ENCODE assay signal across 17 cellular contexts in genomic region chr19:2774083-2774679, GRCh38. TPM values are rescaled to one million over a fixed set of nuclear protein-coding genes. Genes with fewer than 3 reads are reported as not detected.
A peak's percentile ranks its signal among the peaks of the same experiment; 100 is the strongest.
DNase-seq lines count a peak whose midpoint lies in the region; ATAC-seq and TF ChIP-seq lines count a peak whose summit lies in the region.
"Had no signal": no experiment of that assay in that cellular context is flagged by ENCODE, and none has a peak within 500 bp of the region (broad histone marks: within the 10 kb centered on the region; RNA-seq: fewer than 3 reads in every experiment).

No MANE protein-coding gene starts in this region.

- TF ChIP-seq POLR2A in spleen (IDR thresholded peaks at IDR 0.05), result no peak
- no peak for TF ChIP-seq POLR2A in ovary (IDR thresholded peaks at IDR 0.05)

- intact Hi-C loops in activated T-helper 1 cell treated with anti-CD3 and anti-CD28 coated beads, Interleukin-12 subunit alpha, Interleukin-12 subunit beta, Interleukin-2, Interleukin-4 antibody, amounts not matched to agents 30 ng/mL and 10 ng/mL and 1 ng/mL, durations not matched to agents 14 hours and 24 hours and 36 hours (cut with micrococcal nuclease), result no loop called here
- intact Hi-C loops in spleen (cut with DNase I; ENCODE audit: low total_unique reads) (no loop called here), ovary (cut with DNase I) (no loop called here)

- no peak for TF ChIP-seq CTCF in spleen (IDR thresholded peaks at IDR 0.05 in 8 of 11, conservative IDR thresholded peaks at IDR 0.05 in 3 of 11)
- no peak for TF ChIP-seq CTCF in ovary (IDR thresholded peaks at IDR 0.05)

- H3K9ac ChIP-seq in iPS-15b (ENCODE audit: low read depth, low read length), result peak overlapping the region; percentile 37

- H3K27ac ChIP-seq in spleen (peak overlapping the region; percentile 86 to 94 (median 88)), ovary (no peak overlapping the region)
- H3K27ac ChIP-seq: prostate gland had no signal

- no peak overlapping the region for H3K4me3 Mint-ChIP-seq in T-helper 2 cell treated with Interferon-gamma antibody and Interleukin-4, amounts not matched to agents 5 μg/mL and 100 μg/mL, for 36 hours
- no peak overlapping the region for H3K4me3 Mint-ChIP-seq in activated T-helper 1 cell treated with anti-CD3 and anti-CD28 coated beads, Interleukin-12 subunit alpha, Interleukin-12 subunit beta, Interleukin-2, Interleukin-4 antibody, amounts not matched to agents 30 ng/mL and 10 ng/mL and 1 ng/mL, durations not matched to agents 14 hours and 24 hours and 36 hours

- H3K4me1 Mint-ChIP-seq in T-helper 2 cell treated with Interferon-gamma antibody and Interleukin-4, amounts not matched to agents 5 μg/mL and 100 μg/mL, for 36 hours (ENCODE audit: low read depth), result peaks cover 19% of the 10 kb centered on the region
- H3K4me1 Mint-ChIP-seq in activated T-helper 1 cell treated with anti-CD3 and anti-CD28 coated beads, Interleukin-12 subunit alpha, Interleukin-12 subunit beta, Interleukin-2, Interleukin-4 antibody, amounts not matched to agents 30 ng/mL and 10 ng/mL and 1 ng/mL, durations not matched to agents 14 hours and 24 hours and 36 hours (ENCODE audit: low read depth), result peaks cover 24% of the 10 kb centered on the region

- DNase-seq in T-helper 2 cell treated with Interferon-gamma antibody and Interleukin-4, amounts not matched to agents 5 μg/mL and 100 μg/mL, for 36 hours (ENCODE audit: low spot score), result no peak
- no peak for DNase-seq in T-helper 2 cell
- DNase-seq in activated T-helper 1 cell treated with anti-CD3 and anti-CD28 coated beads, Interleukin-12 subunit alpha, Interleukin-12 subunit beta, Interleukin-2, Interleukin-4 antibody, amounts not matched to agents 30 ng/mL and 10 ng/mL and 1 ng/mL, durations not matched to agents 14 hours and 24 hours and 36 hours (ENCODE audit: low spot score), result no peak
- DNase-seq in spleen, result no peak
- no peak for DNase-seq in ovary
- DNase-seq: 8988T; activated CD4-positive, alpha-beta T cell treated with anti-CD3 and anti-CD28 coated beads, Interleukin-2, amount 50 U/mL, for 4 hours; body of pancreas; Caco-2; effector memory CD4-positive, alpha-beta T cell; NCI-H1436 treated with DMSO at 0.1 percent for 48 hours; NCI-H510A treated with DMSO at 0.1 percent for 48 hours had no signal

- H3K36me3 ChIP-seq in iPS-15b (ENCODE audit: control insufficient read depth, insufficient read depth, low read length), result peaks cover 11% of the 10 kb centered on the region
- peaks cover 0 to 55% (median 0%) of the 10 kb centered on the region in 6 donors for H3K36me3 ChIP-seq in spleen
- H3K36me3 ChIP-seq in ovary, result no peaks in the 10 kb centered on the region
- H3K36me3 ChIP-seq: prostate gland had no signal

- no peaks in the 10 kb centered on the region for H3K9me3 Mint-ChIP-seq in T-helper 2 cell treated with Interferon-gamma antibody and Interleukin-4, amounts not matched to agents 5 μg/mL and 100 μg/mL, for 36 hours
- H3K9me3 Mint-ChIP-seq in activated T-helper 1 cell treated with anti-CD3 and anti-CD28 coated beads, Interleukin-12 subunit alpha, Interleukin-12 subunit beta, Interleukin-2, Interleukin-4 antibody, amounts not matched to agents 30 ng/mL and 10 ng/mL and 1 ng/mL, durations not matched to agents 14 hours and 24 hours and 36 hours, result no peaks in the 10 kb centered on the region

- H3K36me3 Mint-ChIP-seq in T-helper 2 cell treated with Interferon-gamma antibody and Interleukin-4, amounts not matched to agents 5 μg/mL and 100 μg/mL, for 36 hours (ENCODE audit: low read depth), result peaks cover 16% of the 10 kb centered on the region
- peaks cover 15% of the 10 kb centered on the region for H3K36me3 Mint-ChIP-seq in activated T-helper 1 cell treated with anti-CD3 and anti-CD28 coated beads, Interleukin-12 subunit alpha, Interleukin-12 subunit beta, Interleukin-2, Interleukin-4 antibody, amounts not matched to agents 30 ng/mL and 10 ng/mL and 1 ng/mL, durations not matched to agents 14 hours and 24 hours and 36 hours (ENCODE audit: low read depth)

- H3K27me3 Mint-ChIP-seq in T-helper 2 cell treated with Interferon-gamma antibody and Interleukin-4, amounts not matched to agents 5 μg/mL and 100 μg/mL, for 36 hours (ENCODE audit: low read depth), result no peaks in the 10 kb centered on the region
- H3K27me3 Mint-ChIP-seq in activated T-helper 1 cell treated with anti-CD3 and anti-CD28 coated beads, Interleukin-12 subunit alpha, Interleukin-12 subunit beta, Interleukin-2, Interleukin-4 antibody, amounts not matched to agents 30 ng/mL and 10 ng/mL and 1 ng/mL, durations not matched to agents 14 hours and 24 hours and 36 hours (ENCODE audit: insufficient read depth), result no peaks in the 10 kb centered on the region

- WGBS in spleen, 5 donors, result 84 to 91% (median 87%) methylated on average over 31 to 32 of the region's 32 CpGs
- 81 to 88% (median 86%) methylated on average over 29 to 32 of the region's 32 CpGs for WGBS in ovary, 3 donors

- no peak for ATAC-seq in GM21737 (IDR thresholded peaks at IDR 0.05; ENCODE audit: unreplicated experiment)
- no peak for ATAC-seq in HG03159 (IDR thresholded peaks at IDR 0.05; ENCODE audit: unreplicated experiment)
- ATAC-seq: body of pancreas had no signal

- H3K9me3 ChIP-seq in iPS-15b (ENCODE audit: control insufficient read depth, insufficient read depth, low read length), result no peaks in the 10 kb centered on the region
- H3K9me3 ChIP-seq in spleen, result no peaks in the 10 kb centered on the region
- no peaks in the 10 kb centered on the region for H3K9me3 ChIP-seq in ovary
- H3K9me3 ChIP-seq: body of pancreas, Caco-2, prostate gland had no signal

- TF ChIP-seq EP300 in ovary (IDR thresholded peaks at IDR 0.05), result no peak

- no peak overlapping the region for H3K4me3 ChIP-seq in iPS-15b (ENCODE audit: low read depth, low read length)
- no peak overlapping the region for H3K4me3 ChIP-seq in spleen
- H3K4me3 ChIP-seq in ovary, result no peak overlapping the region
- H3K4me3 ChIP-seq: body of pancreas, K562, prostate gland had no signal

- no peaks in the 10 kb centered on the region for H3K4me1 ChIP-seq in iPS-15b (ENCODE audit: control insufficient read depth, insufficient read depth, low read length)
- peaks cover 27 to 77% (median 62%) of the 10 kb centered on the region in 6 donors for H3K4me1 ChIP-seq in spleen
- peaks cover 12% of the 10 kb centered on the region for H3K4me1 ChIP-seq in ovary (ENCODE audit: insufficient read depth)
- H3K4me1 ChIP-seq: Caco-2, prostate gland had no signal

- H3K27ac Mint-ChIP-seq in T-helper 2 cell treated with Interferon-gamma antibody and Interleukin-4, amounts not matched to agents 5 μg/mL and 100 μg/mL, for 36 hours, result peak overlapping the region; percentile 60
- H3K27ac Mint-ChIP-seq in activated T-helper 1 cell treated with anti-CD3 and anti-CD28 coated beads, Interleukin-12 subunit alpha, Interleukin-12 subunit beta, Interleukin-2, Interleukin-4 antibody, amounts not matched to agents 30 ng/mL and 10 ng/mL and 1 ng/mL, durations not matched to agents 14 hours and 24 hours and 36 hours, result peak overlapping the region; percentile 11

- H3K27me3 ChIP-seq in iPS-15b (ENCODE audit: control insufficient read depth, insufficient read depth, low read length) (no peaks in the 10 kb centered on the region), spleen (replicated peaks in 1 of 7) (no peaks in the 10 kb centered on the region), ovary (no peaks in the 10 kb centered on the region)
- H3K27me3 ChIP-seq: body of pancreas had no signal

RNA-seq across cellular contexts. Expression of gene SGTA, which starts 8.9 kb away (rescaled TPM):
- 73.4 and 77.8 TPM in 2 replicates for total RNA-seq in activated T-helper 1 cell treated with anti-CD3 and anti-CD28 coated beads, Interleukin-12 subunit alpha, Interleukin-12 subunit beta, Interleukin-2, Interleukin-4 antibody, amounts not matched to agents 30 ng/mL and 10 ng/mL and 1 ng/mL, durations not matched to agents 14 hours and 24 hours and 36 hours
- total RNA-seq in spleen (10 to 100 TPM; 39.7 to 59.7 (median 46.5) TPM), ovary (10 to 100 TPM; 42.0 to 65.3 (median 53.4) TPM)
- polyA plus RNA-seq in spleen (10 to 100 TPM; 36.5 to 63.0 (median 40.0) TPM), ovary (10 to 100 TPM; 27.0 to 65.5 TPM)

RNA-seq across cellular contexts. Expression of gene THOP1, which starts 11.1 kb away (rescaled TPM):
- 190 and 195 TPM in 2 replicates for total RNA-seq in activated T-helper 1 cell treated with anti-CD3 and anti-CD28 coated beads, Interleukin-12 subunit alpha, Interleukin-12 subunit beta, Interleukin-2, Interleukin-4 antibody, amounts not matched to agents 30 ng/mL and 10 ng/mL and 1 ng/mL, durations not matched to agents 14 hours and 24 hours and 36 hours
- 10 to 100 TPM; 31.0 to 48.8 (median 37.4) TPM for total RNA-seq in spleen
- polyA plus RNA-seq in spleen, result 10 to 100 TPM; 55.5 to 96.2 (median 59.0) TPM
- total RNA-seq in ovary, result 10 to 100 TPM; 26.2 to 54.7 (median 39.5) TPM
- 10 to 100 TPM; 11.3 to 44.3 TPM for polyA plus RNA-seq in ovary

RNA-seq across cellular contexts. Expression of gene SLC39A3, which starts 34.4 kb away (rescaled TPM):
- total RNA-seq in activated T-helper 1 cell treated with anti-CD3 and anti-CD28 coated beads, Interleukin-12 subunit alpha, Interleukin-12 subunit beta, Interleukin-2, Interleukin-4 antibody, amounts not matched to agents 30 ng/mL and 10 ng/mL and 1 ng/mL, durations not matched to agents 14 hours and 24 hours and 36 hours, result 50.3 and 51.6 TPM in 2 replicates
- total RNA-seq in spleen (10 to 100 TPM; 20.3 to 33.3 (median 26.7) TPM), ovary (10 to 100 TPM; 12.2 to 40.2 (median 18.3) TPM)
- polyA plus RNA-seq in spleen (10 to 100 TPM; 19.1 to 42.6 (median 29.3) TPM), ovary (10 to 100 TPM; 11.6 to 18.2 TPM)

RNA-seq across cellular contexts. Expression of gene ZNF554, which starts 45.5 kb away (rescaled TPM):
- total RNA-seq in activated T-helper 1 cell treated with anti-CD3 and anti-CD28 coated beads, Interleukin-12 subunit alpha, Interleukin-12 subunit beta, Interleukin-2, Interleukin-4 antibody, amounts not matched to agents 30 ng/mL and 10 ng/mL and 1 ng/mL, durations not matched to agents 14 hours and 24 hours and 36 hours, result 1.8 and 1.9 TPM in 2 replicates
- 1 to 10 TPM; 3.6 to 7.1 (median 4.5) TPM for total RNA-seq in spleen
- polyA plus RNA-seq in spleen, result 1 to 10 TPM; 1.4 to 4.0 (median 2.3) TPM
- total RNA-seq in ovary, result 10 to 100 TPM in 1 of 7 donors, 1 to 10 TPM in 6; 4.9 to 10.5 (median 7.6) TPM
- 1 to 10 TPM; 5.7 to 6.9 TPM for polyA plus RNA-seq in ovary

RNA-seq across cellular contexts. Expression of gene DIRAS1, which starts 53.0 kb away (rescaled TPM):
- 0.05 TPM in 1 of 2 replicates, not detected in the other for total RNA-seq in activated T-helper 1 cell treated with anti-CD3 and anti-CD28 coated beads, Interleukin-12 subunit alpha, Interleukin-12 subunit beta, Interleukin-2, Interleukin-4 antibody, amounts not matched to agents 30 ng/mL and 10 ng/mL and 1 ng/mL, durations not matched to agents 14 hours and 24 hours and 36 hours
- total RNA-seq in spleen (1 to 10 TPM; 2.5 to 5.6 (median 3.5) TPM), ovary (10 to 100 TPM in 1 of 7 donors, 1 to 10 TPM in 5, under 1 TPM in 1; 0.24 to 16.0 (median 8.0) TPM)
- polyA plus RNA-seq in spleen (10 to 100 TPM in 1 of 3 donors, 1 to 10 TPM in 2; 1.3 to 17.1 (median 3.6) TPM), ovary (1 to 10 TPM; 2.1 to 5.2 TPM)

Comparison
In these comparisons a context has a peak if more than half of its experiments do, and no peak if none do; other contexts are left out.
1. H3K27ac ChIP-seq: peak in spleen (8 of 8); none in ovary (0 of 2).